ENCODE assay signal across 18 cellular contexts in genomic region chr9:114240647-114241558, GRCh38.
"Had no signal": no experiment of that assay in that cellular context is flagged by ENCODE, and none has a peak within 500 bp of the region (broad histone marks: within the 10 kb centered on the region; RNA-seq: fewer than 3 reads in every experiment).

No MANE protein-coding gene starts in this region.

- H3K4me1 ChIP-seq: adrenal gland, parathyroid adenoma had no signal

- H3K4me1 Mint-ChIP-seq: activated naive CD4-positive, alpha-beta T cell treated with anti-CD3 and anti-CD28 coated beads, Interleukin-2, amount 10 ng/mL, durations not matched to agents 7 days and 5 days; naive thymus-derived CD4-positive, alpha-beta T cell had no signal

- H3K9me3 Mint-ChIP-seq: activated naive CD4-positive, alpha-beta T cell treated with anti-CD3 and anti-CD28 coated beads, Interleukin-2, amount 10 ng/mL, durations not matched to agents 7 days and 5 days; activated T-cell treated with anti-CD3 and anti-CD28 coated beads, Interleukin-2, amount 50 U/mL, for 24 hours; naive thymus-derived CD4-positive, alpha-beta T cell; T-helper 1 cell treated with Interleukin-12 subunit alpha and Interleukin-12 subunit beta and Interleukin-4 antibody, amounts not matched to agents 30 μg/mL and 1 μg/mL, for 36 hours had no signal

- H3K9ac ChIP-seq: parathyroid adenoma had no signal

- DNase-seq: activated CD4-positive, alpha-beta T cell treated with anti-CD3 and anti-CD28 coated beads, Interleukin-2, amount 50 U/mL, for 48 hours; activated naive CD4-positive, alpha-beta T cell treated with anti-CD3 and anti-CD28 coated beads, Interleukin-2, amount 10 ng/mL, durations not matched to agents 7 days and 5 days; activated T-cell treated with anti-CD3 and anti-CD28 coated beads, Interleukin-2, amount 50 U/mL, for 24 hours; adrenal gland; kidney; left ventricle myocardium inferior; mucosa of descending colon; naive thymus-derived CD4-positive, alpha-beta T cell; small intestine; stimulated activated CD4-positive, alpha-beta T cell treated with anti-CD3 and anti-CD28 coated beads, Interleukin-4, amount 100 ng/mL, for 24 hours; stimulated activated naive CD4-positive, alpha-beta T cell treated with Interleukin-2 at 50 U/mL for 16 hours; trophoblast cell had no signal

- H3K4me3 Mint-ChIP-seq: activated naive CD4-positive, alpha-beta T cell treated with anti-CD3 and anti-CD28 coated beads, Interleukin-2, amount 10 ng/mL, durations not matched to agents 7 days and 5 days; activated T-cell treated with anti-CD3 and anti-CD28 coated beads, Interleukin-2, amount 50 U/mL, for 24 hours; naive thymus-derived CD4-positive, alpha-beta T cell; T-helper 1 cell treated with Interleukin-12 subunit alpha and Interleukin-12 subunit beta and Interleukin-4 antibody, amounts not matched to agents 30 μg/mL and 1 μg/mL, for 36 hours had no signal

- ATAC-seq: mucosa of descending colon; naive thymus-derived CD4-positive, alpha-beta T cell had no signal

- H3K27me3 Mint-ChIP-seq: activated T-cell treated with anti-CD3 and anti-CD28 coated beads, Interleukin-2, amount 50 U/mL, for 24 hours had no signal

- H3K27me3 ChIP-seq: adrenal gland, cardiac muscle cell, neutrophil, suprapubic skin had no signal

- H3K4me3 ChIP-seq: adrenal gland, cardiac muscle cell, left ventricle myocardium inferior, mucosa of descending colon, suprapubic skin had no signal

- FAIRE-seq: kidney, small intestine, TTC549 had no signal

- H3K9me3 ChIP-seq: adrenal gland, left ventricle myocardium inferior, mucosa of descending colon, neutrophil, suprapubic skin had no signal

- H3K36me3 Mint-ChIP-seq: activated naive CD4-positive, alpha-beta T cell treated with anti-CD3 and anti-CD28 coated beads, Interleukin-2, amount 10 ng/mL, durations not matched to agents 7 days and 5 days; naive thymus-derived CD4-positive, alpha-beta T cell had no signal

- H2AFZ ChIP-seq: parathyroid adenoma had no signal

- H3K79me2 ChIP-seq: parathyroid adenoma had no signal

- H3K27ac Mint-ChIP-seq: activated naive CD4-positive, alpha-beta T cell treated with anti-CD3 and anti-CD28 coated beads, Interleukin-2, amount 10 ng/mL, durations not matched to agents 7 days and 5 days; activated T-cell treated with anti-CD3 and anti-CD28 coated beads, Interleukin-2, amount 50 U/mL, for 24 hours; naive thymus-derived CD4-positive, alpha-beta T cell; T-helper 1 cell treated with Interleukin-12 subunit alpha and Interleukin-12 subunit beta and Interleukin-4 antibody, amounts not matched to agents 30 μg/mL and 1 μg/mL, for 36 hours had no signal

- H3K36me3 ChIP-seq: adrenal gland, cardiac muscle cell, left ventricle myocardium inferior, neutrophil had no signal

- H3K27ac ChIP-seq: adrenal gland, cardiac muscle cell, left ventricle myocardium inferior, neutrophil, parathyroid adenoma, suprapubic skin had no signal
